In the genomic region with DNA sequence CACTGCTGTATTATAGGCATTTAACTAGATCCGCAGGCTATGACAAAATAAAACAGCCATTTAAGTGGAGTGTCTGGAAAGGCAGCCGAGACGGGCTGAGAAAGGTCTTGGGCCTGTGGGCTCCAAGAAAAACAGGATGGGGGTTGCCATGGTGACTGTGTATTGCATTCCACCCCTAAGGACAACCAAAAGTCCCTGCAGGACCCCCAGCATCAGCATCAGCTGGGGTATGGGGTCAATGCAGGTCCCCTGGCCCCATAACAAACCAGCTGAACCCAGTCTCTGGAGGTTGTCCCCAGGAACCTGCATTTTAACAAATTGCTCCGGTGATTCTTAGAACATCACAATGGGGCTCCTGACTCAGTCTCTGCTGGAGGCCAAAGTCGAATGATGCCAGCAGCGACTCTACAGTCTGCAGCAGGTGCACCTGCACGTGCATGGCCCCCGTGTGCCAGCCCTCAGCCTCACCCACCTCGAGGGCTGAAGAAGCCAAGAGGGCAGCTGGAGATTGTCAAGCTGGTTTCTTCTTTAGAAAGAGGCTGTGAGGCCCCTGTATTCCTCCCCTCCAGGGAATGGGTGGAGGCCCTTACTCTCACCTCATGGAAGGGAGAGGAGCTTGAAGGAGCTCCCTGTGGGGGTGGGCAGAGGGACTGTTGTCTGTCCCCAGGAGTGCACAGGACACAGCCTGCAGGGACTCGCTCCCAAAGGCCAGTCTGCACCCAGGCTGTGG, we compare ENCODE assay signal across 23 cellular contexts.
"Had no signal": no experiment of that assay in that cellular context is flagged by ENCODE, and none has a peak within 500 bp of the region (broad histone marks: within the 10 kb centered on the region; RNA-seq: fewer than 3 reads in every experiment).

No MANE protein-coding gene starts in this region.

- H3K9me3 ChIP-seq: colonic mucosa, prostate gland, right lobe of liver, testis had no signal

- H3K9ac ChIP-seq: parathyroid adenoma had no signal

- H3K27me3 Mint-ChIP-seq: naive B cell; stimulated activated memory B cell treated with anti-CD40 and anti-IgM and Interleukin-4, amounts not matched to agents 10 μg/mL and 1 μg/mL and 100 μg/mL, for 72 hours; stimulated activated naive CD8-positive, alpha-beta T cell treated with anti-CD3 and anti-CD28 coated beads, Interleukin-15, Interleukin-2, amounts not matched to agents 100 ng/mL and 50 ng/mL, for 24 hours had no signal

- H3K4me1 ChIP-seq: colonic mucosa, heart right ventricle, left ventricle myocardium inferior, parathyroid adenoma, prostate gland, right lobe of liver, spleen, tibial nerve had no signal

- H3K27ac ChIP-seq: colonic mucosa, heart right ventricle, left ventricle myocardium inferior, parathyroid adenoma, prostate gland, right lobe of liver, spleen, testis, tibial nerve had no signal

- H3K4me1 Mint-ChIP-seq: nephron; stimulated activated memory B cell treated with anti-CD40 and anti-IgM and Interleukin-4, amounts not matched to agents 10 μg/mL and 1 μg/mL and 100 μg/mL, for 72 hours had no signal

- H3K27me3 ChIP-seq: colonic mucosa, right lobe of liver, testis, tibial nerve had no signal

- H3K4me3 Mint-ChIP-seq: naive B cell; nephron; stimulated activated memory B cell treated with anti-CD40 and anti-IgM and Interleukin-4, amounts not matched to agents 10 μg/mL and 1 μg/mL and 100 μg/mL, for 72 hours; stimulated activated naive CD8-positive, alpha-beta T cell treated with anti-CD3 and anti-CD28 coated beads, Interleukin-15, Interleukin-2, amounts not matched to agents 100 ng/mL and 50 ng/mL, for 24 hours had no signal

- H3K9me3 Mint-ChIP-seq: stimulated activated naive CD8-positive, alpha-beta T cell treated with anti-CD3 and anti-CD28 coated beads, Interleukin-15, Interleukin-2, amounts not matched to agents 100 ng/mL and 50 ng/mL, for 24 hours had no signal

- H3K36me3 ChIP-seq: colonic mucosa, heart right ventricle, left ventricle myocardium inferior, prostate gland, right lobe of liver, spleen, tibial nerve had no signal

- H3K36me3 Mint-ChIP-seq: naive B cell; stimulated activated memory B cell treated with anti-CD40 and anti-IgM and Interleukin-4, amounts not matched to agents 10 μg/mL and 1 μg/mL and 100 μg/mL, for 72 hours had no signal

- DNase-seq: cerebellar nuclear complex; colonic mucosa; dermis blood vessel endothelial cell; heart right ventricle; hypothalamus; islet precursor cell; left ventricle myocardium inferior; mesenchymal stem cell; naive B cell; retina; right lobe of liver; spleen; stimulated activated CD4-positive, alpha-beta T cell treated with anti-CD3 and anti-CD28 coated beads, Interleukin-15, amount 100 ng/mL, for 24 hours; stimulated activated CD4-positive, alpha-beta T cell treated with anti-CD3 and anti-CD28 coated beads, Interleukin-1b, Interleukin-23, amount 100 ng/mL, for 48 hours; stimulated activated CD4-positive, alpha-beta T cell treated with anti-CD3 and anti-CD28 coated beads, Interleukin-4, amount 100 ng/mL, for 24 hours had no signal

- H3K27ac Mint-ChIP-seq: naive B cell; nephron; stimulated activated memory B cell treated with anti-CD40 and anti-IgM and Interleukin-4, amounts not matched to agents 10 μg/mL and 1 μg/mL and 100 μg/mL, for 72 hours; stimulated activated naive CD8-positive, alpha-beta T cell treated with anti-CD3 and anti-CD28 coated beads, Interleukin-15, Interleukin-2, amounts not matched to agents 100 ng/mL and 50 ng/mL, for 24 hours had no signal

- H3K4me3 ChIP-seq: colonic mucosa, heart right ventricle, left ventricle myocardium inferior, lung, prostate gland, right lobe of liver, spleen, testis, tibial nerve had no signal

- ATAC-seq: heart right ventricle; stimulated activated memory B cell treated with anti-CD40 and anti-IgM and Interleukin-4, amounts not matched to agents 10 μg/mL and 1 μg/mL and 100 μg/mL, for 72 hours had no signal
